Comparison of ENCODE assay signal across 8 cellular contexts in genomic region chr19:12665646-12666304, GRCh38. TPM values are rescaled to one million over a fixed set of nuclear protein-coding genes. Genes with fewer than 3 reads are reported as not detected.
DNase-seq lines count a peak whose midpoint lies in the region; ATAC-seq and TF ChIP-seq lines count a peak whose summit lies in the region.

No MANE protein-coding gene starts in this region.

- H2AFZ ChIP-seq in KMS-11 (ENCODE audit: low read depth), result peak overlapping the region; percentile 89; the same call in 1 of the 2 replicates

- H3K9ac ChIP-seq in KMS-11, result peak overlapping the region; percentile 54; the same call in 1 of the 2 replicates

- H3K36me3 ChIP-seq in KMS-11 (ENCODE audit: insufficient read depth), result no peaks in the 10 kb centered on the region; the same call in 1 of the 2 replicates

- H3K4me1 ChIP-seq in KMS-11 (ENCODE audit: low read depth, poor library complexity, severe bottlenecking), result peaks cover 30% of the 10 kb centered on the region

- peaks cover 53% of the 10 kb centered on the region for H3K4me1 Mint-ChIP-seq in brain
- H3K4me1 Mint-ChIP-seq in mesothelial cell of epicardium, result peaks cover 41% of the 10 kb centered on the region

- H3K27me3 Mint-ChIP-seq in brain (peaks cover 17% of the 10 kb centered on the region), mesothelial cell of epicardium (ENCODE audit: low read depth) (no peaks in the 10 kb centered on the region)

- 0 out of 2 replicates have a peak, but pooled peaks cover 6% of the 10 kb centered on the region for H3K79me2 ChIP-seq in KMS-11 (ENCODE audit: insufficient read depth, low read depth)

- H3K4me3 Mint-ChIP-seq in brain (peak overlapping the region; percentile 98 to 100 (median 99)), mesothelial cell of epicardium (peak overlapping the region; percentile 99)

- H3K9me3 Mint-ChIP-seq in brain, result peaks cover 0 to 4% (median 0%) of the 10 kb centered on the region in 5 experiments
- H3K9me3 Mint-ChIP-seq in mesothelial cell of epicardium, result no peaks in the 10 kb centered on the region

- H3K27ac Mint-ChIP-seq in brain (peak overlapping the region; percentile 78 to 95 (median 93)), mesothelial cell of epicardium (peak overlapping the region; percentile 95)

- peak overlapping the region; percentile 97 for H3K4me2 ChIP-seq in KMS-11

- H3K27ac ChIP-seq in KMS-11, result no peak overlapping the region

- no peak for ATAC-seq in HG03457 (IDR thresholded peaks at IDR 0.05; ENCODE audit: unreplicated experiment)
- no peak for ATAC-seq in HG03139 (IDR thresholded peaks at IDR 0.05; ENCODE audit: unreplicated experiment)

- H3K36me3 Mint-ChIP-seq in brain (peaks cover 35% of the 10 kb centered on the region), mesothelial cell of epicardium (peaks cover 3% of the 10 kb centered on the region)

- DNase-seq in AG10803 (ENCODE audit: low read depth) (no peak), mesothelial cell of epicardium (ENCODE audit: low spot score in 2 of 2, unreplicated experiment in 2 of 2) (no peak), KG1 (lab: John Stamatoyannopoulos, UW) (no peak)
- no peak for DNase-seq in stimulated activated CD4-positive, alpha-beta T cell treated with anti-CD3 and anti-CD28 coated beads, Interleukin-2, amount 100 ng/mL, for 48 hours

- H3K4me3 ChIP-seq in AG10803 (ENCODE audit: low read length), result peak overlapping the region; percentile 69
- no peak overlapping the region for H3K4me3 ChIP-seq in KMS-11 (IDR thresholded peaks at IDR 0.05; ENCODE audit: insufficient read depth, low read depth, low read length)

- H4K20me1 ChIP-seq in KMS-11 (ENCODE audit: insufficient read depth), result no peaks in the 10 kb centered on the region

- no peaks in the 10 kb centered on the region for H3K27me3 ChIP-seq in KMS-11 (ENCODE audit: insufficient read depth, low read depth)

- no peak for TF ChIP-seq CTCF in AG10803 (conservative IDR thresholded peaks at IDR 0.05; ENCODE audit: low read length)
- TF ChIP-seq CTCF in KMS-11 (conservative IDR thresholded peaks at IDR 0.05; ENCODE audit: low read depth, low read length), result no peak
- TF ChIP-seq CTCF in brain (conservative IDR thresholded peaks at IDR 0.05), result no peak
- TF ChIP-seq CTCF in mesothelial cell of epicardium (IDR thresholded peaks at IDR 0.05; ENCODE audit: unreplicated experiment), result no peak

RNA-seq across cellular contexts. Expression of gene MAN2B1, which starts 0.8 kb away (rescaled TPM):
- polyA plus RNA-seq in brain (ENCODE audit: insufficient read depth, low read depth, low replicate concordance), result 24.5 TPM
- 105 to 109 TPM (median 107 TPM) in 3 replicates for total RNA-seq in mesothelial cell of epicardium

RNA-seq across cellular contexts. Expression of gene WDR83, which starts 0.8 kb away (rescaled TPM):
- 16.5 TPM for polyA plus RNA-seq in brain (ENCODE audit: insufficient read depth, low read depth, low replicate concordance)
- 12.5 to 14.6 TPM (median 13.6 TPM) in 3 replicates for total RNA-seq in mesothelial cell of epicardium

RNA-seq across cellular contexts. Expression of gene DHPS, which starts 15.9 kb away (rescaled TPM):
- polyA plus RNA-seq in brain (ENCODE audit: insufficient read depth, low read depth, low replicate concordance), result 243 TPM
- total RNA-seq in mesothelial cell of epicardium, result 91.3 to 101 TPM (median 97.0 TPM) in 3 replicates

RNA-seq across cellular contexts. Expression of gene GNG14, which starts 22.0 kb away (rescaled TPM):
- not detected for polyA plus RNA-seq in brain (ENCODE audit: insufficient read depth, low read depth, low replicate concordance)
- not detected in 3 replicates for total RNA-seq in mesothelial cell of epicardium

RNA-seq across cellular contexts. Expression of gene FBXW9, which starts 30.7 kb away (rescaled TPM):
- 10.7 TPM for polyA plus RNA-seq in brain (ENCODE audit: insufficient read depth, low read depth, low replicate concordance)
- total RNA-seq in mesothelial cell of epicardium, result 9.6 to 9.8 TPM (median 9.8 TPM) in 3 replicates
